ENCODE assay signal across 8 cellular contexts in the genomic region with DNA sequence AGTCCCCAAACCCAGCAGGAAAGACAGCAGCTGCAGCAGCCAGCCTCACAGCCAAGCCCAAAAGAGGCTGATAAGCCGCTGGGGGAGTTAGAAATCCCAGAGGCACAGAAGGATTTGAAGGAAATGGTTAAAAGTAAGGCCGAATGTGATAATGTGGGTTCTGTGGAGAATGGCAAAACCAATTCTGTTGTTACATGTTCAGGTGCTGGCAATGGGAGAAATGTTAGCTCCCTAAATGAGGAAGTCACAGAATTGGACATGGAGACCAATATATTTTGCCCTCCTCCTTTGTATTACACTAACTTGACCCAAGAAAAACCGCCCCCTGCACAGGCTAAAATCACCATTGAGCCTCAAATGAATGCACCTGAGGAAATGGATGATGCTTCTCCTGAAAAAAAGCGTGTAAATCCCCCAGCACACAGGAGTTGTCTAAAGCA. TPM values are rescaled to one million over a fixed set of nuclear protein-coding genes. Genes with fewer than 3 reads are reported as not detected.
DNase-seq lines count a peak whose midpoint lies in the region; ATAC-seq and TF ChIP-seq lines count a peak whose summit lies in the region.

No MANE protein-coding gene starts in this region.

- peaks cover 6 to 14% of the 10 kb centered on the region in 2 donors for H3K27me3 Mint-ChIP-seq in natural killer cell (ENCODE audit: low read depth in 2 of 2)

- H3K27ac ChIP-seq in BLaER1, result peak overlapping the region; percentile 98
- H3K27ac ChIP-seq in colonic mucosa, result no peak overlapping the region

- H3K9me3 Mint-ChIP-seq in natural killer cell, result peaks cover 2 to 6% of the 10 kb centered on the region in 2 donors

- peaks cover 12% of the 10 kb centered on the region for H3K36me3 Mint-ChIP-seq in natural killer cell

- ATAC-seq in natural killer cell, result no peak
- ATAC-seq in GM21526 (IDR thresholded peaks at IDR 0.05; ENCODE audit: low FRiP score, unreplicated experiment), result no peak
- no peak for ATAC-seq in GM19023 (IDR thresholded peaks at IDR 0.05; ENCODE audit: unreplicated experiment)

- H3K27ac Mint-ChIP-seq in natural killer cell, result peak overlapping the region; percentile 83 to 84

- H3K27me3 ChIP-seq in BLaER1 (no peaks in the 10 kb centered on the region), colonic mucosa (no peaks in the 10 kb centered on the region)

- H3K36me3 ChIP-seq in BLaER1, result no peaks in the 10 kb centered on the region
- H3K36me3 ChIP-seq in colonic mucosa, result no peaks in the 10 kb centered on the region

- H4K20me1 ChIP-seq in BLaER1, result no peaks in the 10 kb centered on the region

- H3K9ac ChIP-seq in BLaER1 (peak overlapping the region; percentile 95), colonic mucosa (ENCODE audit: low read depth in 2 of 2, low read length in 2 of 2) (peak overlapping the region; percentile 22 to 67)

- H3K4me1 ChIP-seq in BLaER1 (peaks cover 39% of the 10 kb centered on the region), colonic mucosa (no peaks in the 10 kb centered on the region)

- H3K4me1 Mint-ChIP-seq in natural killer cell, result peaks cover 24 to 30% of the 10 kb centered on the region in 2 donors

- H3K4me3 ChIP-seq in BLaER1 (peak overlapping the region; percentile 87), colonic mucosa (peak overlapping the region; percentile 71)

- H3K9me3 ChIP-seq in BLaER1 (no peaks in the 10 kb centered on the region; the same call in 1 of the 2 replicates), colonic mucosa (no peaks in the 10 kb centered on the region)

- intact Hi-C loops in colonic mucosa (cut with DNase I) (no loop called here), natural killer cell (cut with micrococcal nuclease) (no loop called here)

- peak overlapping the region; percentile 92 for H3K4me2 ChIP-seq in BLaER1

- TF ChIP-seq CTCF in colonic mucosa (IDR thresholded peaks at IDR 0.05), result no peak
- no peak for TF ChIP-seq CTCF in natural killer cell (IDR thresholded peaks at IDR 0.05)

- DNase-seq in LHCN-M2 (ENCODE audit: low read depth) (peak; percentile 13), colonic mucosa (no peak), natural killer cell (no peak), NK-92 (lab: John Stamatoyannopoulos, UW; ENCODE audit: unreplicated experiment) (no peak)
- no peak for DNase-seq in central memory CD4-positive, alpha-beta T cell

- peak overlapping the region; percentile 91 for H3K4me3 Mint-ChIP-seq in natural killer cell

RNA-seq across cellular contexts. Expression of gene MAP10, which starts 0.9 kb away (rescaled TPM):
- total RNA-seq in LHCN-M2 (2014; rRNA removed), result 2.1 and 2.4 TPM in 2 replicates
- 0.45 TPM for polyA plus RNA-seq in LHCN-M2 (2012)
- total RNA-seq in colonic mucosa, result 1 to 10 TPM; 2.4 to 2.5 TPM
- total RNA-seq in natural killer cell, result 1 to 10 TPM in 2 of 3 donors, under 1 TPM in 1; 0.95 to 1.9 (median 1.2) TPM
